1 cellular context compared by ENCODE assay signal in the genomic region with DNA sequence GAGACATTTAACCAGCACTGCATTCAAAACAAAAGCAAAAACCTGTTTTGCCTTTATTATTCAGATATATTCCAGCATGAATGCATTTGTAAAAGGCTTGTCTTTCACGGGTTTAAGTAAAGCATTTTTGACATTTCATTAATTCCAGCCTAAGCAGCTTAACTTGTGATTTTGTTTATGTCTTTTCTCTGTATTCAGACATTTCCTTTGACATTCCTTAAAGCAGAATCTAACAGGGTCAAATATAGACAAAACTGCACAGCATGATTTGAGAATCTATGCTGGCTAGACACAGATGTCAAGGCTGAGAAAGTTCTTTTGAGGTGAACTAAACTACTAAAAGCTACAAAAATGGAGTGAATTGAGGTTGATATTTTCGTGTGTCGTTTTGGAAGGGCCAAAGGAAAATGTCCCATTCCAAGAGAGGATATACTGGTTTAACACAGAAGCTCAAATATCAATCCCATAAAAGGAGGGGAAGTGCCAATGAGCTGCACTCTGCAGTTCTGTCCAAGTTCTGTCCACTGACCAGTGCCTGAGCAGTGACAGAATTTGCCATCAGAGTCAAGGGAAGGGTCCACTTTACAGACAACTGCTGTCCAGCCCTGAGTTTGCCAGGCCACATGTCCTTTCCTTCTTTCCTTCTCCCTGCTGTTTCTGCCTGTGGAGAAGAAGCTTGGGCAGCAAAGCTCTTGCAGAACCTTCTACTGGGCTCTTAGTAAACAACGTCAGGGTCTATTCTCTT.
TF ChIP-seq lines count a peak whose summit lies in the region.

No MANE protein-coding gene starts in this region.

TF ChIP-seq in IMR-90, 13 proteins besides CTCF, POLR2A, EP300 and RAD21:
- TF ChIP-seq RFX5 (IDR thresholded peaks at IDR 0.05; ENCODE audit: low read depth, low read length) (no peak), MXI1 (IDR thresholded peaks at IDR 0.05; ENCODE audit: borderline replicate concordance, low read depth, low read length) (no peak), CHD1 (IDR thresholded peaks at IDR 0.05; ENCODE audit: low read depth, low read length) (no peak), FOS (IDR thresholded peaks at IDR 0.05; ENCODE audit: low read depth, low read length) (no peak), MAFK (IDR thresholded peaks at IDR 0.05; ENCODE audit: low read depth, low read length) (no peak), RCOR1 (IDR thresholded peaks at IDR 0.05; ENCODE audit: insufficient replicate concordance, low read length) (no peak)
- TF ChIP-seq, protein P1, sequence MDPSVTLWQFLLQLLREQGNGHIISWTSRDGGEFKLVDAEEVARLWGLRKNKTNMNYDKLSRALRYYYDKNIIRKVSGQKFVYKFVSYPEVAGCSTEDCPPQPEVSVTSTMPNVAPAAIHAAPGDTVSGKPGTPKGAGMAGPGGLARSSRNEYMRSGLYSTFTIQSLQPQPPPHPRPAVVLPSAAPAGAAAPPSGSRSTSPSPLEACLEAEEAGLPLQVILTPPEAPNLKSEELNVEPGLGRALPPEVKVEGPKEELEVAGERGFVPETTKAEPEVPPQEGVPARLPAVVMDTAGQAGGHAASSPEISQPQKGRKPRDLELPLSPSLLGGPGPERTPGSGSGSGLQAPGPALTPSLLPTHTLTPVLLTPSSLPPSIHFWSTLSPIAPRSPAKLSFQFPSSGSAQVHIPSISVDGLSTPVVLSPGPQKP (IDR thresholded peaks at IDR 0.05; ENCODE audit: borderline replicate concordance, low read depth, low read length), result no peak
